ENCODE assay signal across 8 cellular contexts in genomic region chr2:64989126-64989981, GRCh38. TPM values are rescaled to one million over a fixed set of nuclear protein-coding genes. Genes with fewer than 3 reads are reported as not detected.
DNase-seq lines count a peak whose midpoint lies in the region; ATAC-seq and TF ChIP-seq lines count a peak whose summit lies in the region.

TSS of gene SLC1A4 (plus strand) at chr2:64989399. CDS start at chr2:64989644, 245 bp downstream.

- peak within 1 kb of the TSS; percentile 70 for H2AFZ ChIP-seq in fibroblast of lung (ENCODE audit: low read length)

- peak within 1 kb of the TSS; percentile 85 to 94 (median 90) for H3K4me3 Mint-ChIP-seq in naive thymus-derived CD8-positive, alpha-beta T cell

- peak within 1 kb of the TSS in 9 of 10 donors; percentile 24 to 78 (median 46) for H3K27ac Mint-ChIP-seq in naive thymus-derived CD8-positive, alpha-beta T cell

- H3K4me3 ChIP-seq in fibroblast of lung (replicated peaks in 1 of 4; ENCODE audit: control extremely low read depth in 1 of 4, insufficient read depth in 1 of 4, low read depth in 3 of 4, low read length in 4 of 4), result peak within 1 kb of the TSS; percentile 69 to 80 (median 74)

- H3K9me3 ChIP-seq in fibroblast of lung (ENCODE audit: control insufficient read depth, insufficient read depth, low read depth, low read length), result no peaks in the 10 kb centered on the region

- H3K9ac ChIP-seq in fibroblast of lung (ENCODE audit: insufficient read depth, low read length), result peak within 1 kb of the TSS; percentile 91

- H3K4me2 ChIP-seq in fibroblast of lung (ENCODE audit: extremely low read depth, insufficient read depth, low read length), result peak within 1 kb of the TSS; percentile 83

- peaks cover 11 to 35% (median 24%) of the 10 kb centered on the region in 4 donors for H3K4me1 Mint-ChIP-seq in naive thymus-derived CD8-positive, alpha-beta T cell

- H3K27me3 Mint-ChIP-seq in naive thymus-derived CD8-positive, alpha-beta T cell, result peaks cover 2 to 35% (median 10%) of the 10 kb centered on the region in 5 donors

- H3K27ac ChIP-seq in fibroblast of lung (ENCODE audit: insufficient read depth, low read length), result peak within 1 kb of the TSS; percentile 87

- no peaks in the 10 kb centered on the region for H3K36me3 ChIP-seq in fibroblast of lung (ENCODE audit: control insufficient read depth, insufficient read depth, low read length)

- H3K4me1 ChIP-seq in fibroblast of lung (ENCODE audit: control insufficient read depth, extremely low read depth, insufficient read depth, low read length), result peaks cover 3% of the 10 kb centered on the region

- H3K36me3 Mint-ChIP-seq in naive thymus-derived CD8-positive, alpha-beta T cell, result peaks cover 0 to 5% (median 2%) of the 10 kb centered on the region in 3 donors

- DNase-seq in DMS53 (lab: John Stamatoyannopoulos, UW), result peak; percentile 97
- DNase-seq in KG1 (lab: John Stamatoyannopoulos, UW), result peak; percentile 73
- DNase-seq in RKO (ENCODE audit: low spot score), result peak; percentile 88
- peak; percentile 75 for DNase-seq in activated T-helper 1 cell treated with Interleukin-2 at 50 U/mL for 16 hours (ENCODE audit: low read depth)
- DNase-seq in fibroblast of lung (ENCODE audit: low read depth in 2 of 2), result peak; percentile 82 to 87
- peak; percentile 50 to 81 (median 60) for DNase-seq in naive thymus-derived CD8-positive, alpha-beta T cell
- DNase-seq in stimulated activated naive CD4-positive, alpha-beta T cell (lab: John Stamatoyannopoulos, UW), result peak; percentile 22 to 66 (median 54)

- H3K9me3 Mint-ChIP-seq in naive thymus-derived CD8-positive, alpha-beta T cell, result no peaks in the 10 kb centered on the region

- peak; percentile 75 for ATAC-seq in GM21723 (IDR thresholded peaks at IDR 0.05; ENCODE audit: unreplicated experiment)
- peak; percentile 80 to 92 for ATAC-seq in naive thymus-derived CD8-positive, alpha-beta T cell

- POLR2A ChIA-PET in naive thymus-derived CD8-positive, alpha-beta T cell (lab: Charles Lee), result interaction anchor here (0.7 kb wide), 1 partner anchor 131 kb away, joined by 3 read pairs; no protein-coding TSS in a partner anchor

- H3K79me2 ChIP-seq in fibroblast of lung (ENCODE audit: control insufficient read depth, insufficient read depth, low read length), result no peaks in the 10 kb centered on the region

- no peaks in the 10 kb centered on the region for H4K20me1 ChIP-seq in fibroblast of lung (ENCODE audit: control insufficient read depth, extremely low read depth, insufficient read depth, low read length)

- H3K27me3 ChIP-seq in fibroblast of lung (ENCODE audit: control insufficient read depth, insufficient read depth, low read length), result no peaks in the 10 kb centered on the region

- no peak for TF ChIP-seq CTCF in fibroblast of lung (conservative IDR thresholded peaks at IDR 0.05 in 1 of 2, IDR thresholded peaks at IDR 0.05 in 1 of 2; ENCODE audit: low read depth in 1 of 2, low read length in 2 of 2)

RNA-seq across cellular contexts. Expression of gene SLC1A4, which starts in this region (rescaled TPM):
- 13.1 and 20.8 TPM in 2 replicates for total RNA-seq in fibroblast of lung
- 4.9 and 6.0 TPM in 2 replicates for polyA plus RNA-seq in fibroblast of lung
- 5.2 and 6.2 TPM in 2 replicates for polyA plus RNA-seq in fibroblast of lung (2012)
- 11.4 and 16.6 TPM in 2 replicates for polyA minus RNA-seq in fibroblast of lung (ENCODE audit: low replicate concordance)
- 1 to 10 TPM; 1.6 to 1.9 TPM for total RNA-seq in naive thymus-derived CD8-positive, alpha-beta T cell
- polyA plus RNA-seq in naive thymus-derived CD8-positive, alpha-beta T cell, result 1 to 10 TPM in 1 of 3 donors, under 1 TPM in 2; 0.09 to 1.2 (median 0.18) TPM

Comparison
In these comparisons a context has a peak if more than half of its experiments do, and no peak if none do; other contexts are left out.
1. Peak in every context shown above with its lines: DNase-seq, ATAC-seq, H3K4me3 ChIP-seq and H3K27ac ChIP-seq.